Comparison of ENCODE assay signal across 18 cellular contexts in genomic region chr22:23989583-23990244, GRCh38. TPM values are rescaled to one million over a fixed set of nuclear protein-coding genes. Genes with fewer than 3 reads are reported as not detected.
"Had no signal": no experiment of that assay in that cellular context is flagged by ENCODE, and none has a peak within 500 bp of the region (broad histone marks: within the 10 kb centered on the region; RNA-seq: fewer than 3 reads in every experiment).

No MANE protein-coding gene starts in this region.

RNA-seq across cellular contexts. Expression of gene GSTT2, which starts 9.8 kb away (rescaled TPM):
- total RNA-seq: activated CD4-positive, alpha-beta memory T cell treated with anti-CD3 and anti-CD28 coated beads, Interleukin-2, amount 10 ng/mL, durations not matched to agents 7 days and 5 days; activated CD4-positive, alpha-beta T cell treated with anti-CD3 and anti-CD28 coated beads, Interleukin-2, amount 10 ng/mL, durations not matched to agents 7 days and 5 days; activated naive CD8-positive, alpha-beta T cell treated with anti-CD3 and anti-CD28 coated beads for 36 hours; breast epithelium; dermis blood vessel endothelial cell; hepatocyte; naive thymus-derived CD8-positive, alpha-beta T cell; occipital lobe; subcutaneous adipose tissue; T-helper 1 cell treated with Interleukin-12 subunit alpha and Interleukin-12 subunit beta and Interleukin-4 antibody, amounts not matched to agents 30 ng/mL and 1 ng/mL, for 36 hours; thoracic aorta; uterus had no signal
- polyA plus RNA-seq: hepatocyte; naive thymus-derived CD8-positive, alpha-beta T cell had no signal

RNA-seq across cellular contexts. Expression of gene GSTT4, which starts 15.5 kb away (rescaled TPM):
- total RNA-seq: activated CD4-positive, alpha-beta memory T cell treated with anti-CD3 and anti-CD28 coated beads, Interleukin-2, amount 10 ng/mL, durations not matched to agents 7 days and 5 days; activated CD4-positive, alpha-beta T cell treated with anti-CD3 and anti-CD28 coated beads, Interleukin-2, amount 10 ng/mL, durations not matched to agents 7 days and 5 days; activated naive CD8-positive, alpha-beta T cell treated with anti-CD3 and anti-CD28 coated beads for 36 hours; breast epithelium; dermis blood vessel endothelial cell; esophagus muscularis mucosa; hepatocyte; kidney; lower leg skin; naive thymus-derived CD8-positive, alpha-beta T cell; occipital lobe; pulmonary artery endothelial cell; right atrium auricular region; spleen; subcutaneous adipose tissue; T-helper 1 cell treated with Interleukin-12 subunit alpha and Interleukin-12 subunit beta and Interleukin-4 antibody, amounts not matched to agents 30 ng/mL and 1 ng/mL, for 36 hours; thoracic aorta; uterus had no signal
- polyA plus RNA-seq: hepatocyte; naive thymus-derived CD8-positive, alpha-beta T cell; spleen had no signal

RNA-seq across cellular contexts. Expression of gene DDTL, which starts 23.0 kb away (rescaled TPM):
- total RNA-seq: activated naive CD8-positive, alpha-beta T cell treated with anti-CD3 and anti-CD28 coated beads for 36 hours; hepatocyte; naive thymus-derived CD8-positive, alpha-beta T cell had no signal
